ENCODE assay signal across 20 cellular contexts in genomic region chr19:33471111-33471996, GRCh38. TPM values are rescaled to one million over a fixed set of nuclear protein-coding genes. Genes with fewer than 3 reads are reported as not detected.
DNase-seq lines count a peak whose midpoint lies in the region; ATAC-seq and TF ChIP-seq lines count a peak whose summit lies in the region.
"Had no signal": no experiment of that assay in that cellular context is flagged by ENCODE, and none has a peak within 500 bp of the region (broad histone marks: within the 10 kb centered on the region; RNA-seq: fewer than 3 reads in every experiment).

No MANE protein-coding gene starts in this region.

- no peaks in the 10 kb centered on the region for H4K20me1 ChIP-seq in osteoblast (ENCODE audit: insufficient read depth, low read length)

- intact Hi-C loops in cardiac septum (cut with DNase I): no loop called here
- intact Hi-C loops in right cardiac atrium (cut with DNase I): no loop called here
- intact Hi-C loops in body of pancreas (cut with DNase I): no loop called here

- TF ChIP-seq CTCF in coronary artery (IDR thresholded peaks at IDR 0.05): no peak
- no peak for TF ChIP-seq CTCF in osteoblast (IDR thresholded peaks at IDR 0.05; ENCODE audit: extremely low read depth, low read depth, low read length)
- TF ChIP-seq CTCF in body of pancreas (IDR thresholded peaks at IDR 0.05): no peak

- ATAC-seq in right cardiac atrium (no peak), body of pancreas (no peak), HG02763 (IDR thresholded peaks at IDR 0.05; ENCODE audit: unreplicated experiment) (no peak), HG03457 (IDR thresholded peaks at IDR 0.05; ENCODE audit: unreplicated experiment) (no peak)
- ATAC-seq: HCT116, Panc1 had no signal

- DNase-seq in cardiac septum (ENCODE audit: low spot score) (peak; percentile 47), right cardiac atrium (no peak), coronary artery (ENCODE audit: low spot score) (peak; percentile 67), osteoblast (ENCODE audit: insufficient read length, low spot score, missing footprints) (peak; percentile 49), body of pancreas (no peak)
- DNase-seq: CD4-positive, CD25-positive, alpha-beta regulatory T cell; KG1; NCI-H1092 treated with DMSO at 0.1 percent for 48 hours; NCI-H1436 treated with DMSO at 0.1 percent for 48 hours; NCI-H2029 treated with DMSO at 0.1 percent for 48 hours; NCI-H2171; NCI-H345; NCI-H524; NCI-H774; NK-92 treated with Interleukin-12 subunit alpha and Interleukin-12 subunit beta, amount 100 ng/mL, for 24 hours; SIG-M5 had no signal

- no peak overlapping the region for H3K4me2 ChIP-seq in osteoblast (ENCODE audit: insufficient read depth, low read length)

- H2AFZ ChIP-seq in osteoblast (ENCODE audit: low read length): no peak overlapping the region

- H3K4me1 ChIP-seq in right cardiac atrium (ENCODE audit: control insufficient read depth, insufficient read depth, low read length) (no peaks in the 10 kb centered on the region), osteoblast (ENCODE audit: insufficient read depth, low read length) (peaks cover 23% of the 10 kb centered on the region), body of pancreas (no peaks in the 10 kb centered on the region)

- no peaks in the 10 kb centered on the region for H3K27me3 ChIP-seq in right cardiac atrium (ENCODE audit: control insufficient read depth, insufficient read depth)
- H3K27me3 ChIP-seq in osteoblast (ENCODE audit: insufficient read depth, low read length): no peaks in the 10 kb centered on the region
- no peaks in the 10 kb centered on the region for H3K27me3 ChIP-seq in body of pancreas

- H3K27ac ChIP-seq in right cardiac atrium (ENCODE audit: low read length): no peak overlapping the region
- no peak overlapping the region for H3K27ac ChIP-seq in coronary artery
- peak overlapping the region; percentile 45 for H3K27ac ChIP-seq in osteoblast (ENCODE audit: low read depth, low read length)
- no peak overlapping the region for H3K27ac ChIP-seq in body of pancreas

- H3K36me3 ChIP-seq in osteoblast (ENCODE audit: insufficient read depth, low read length): peaks cover 4% of the 10 kb centered on the region
- H3K36me3 ChIP-seq in body of pancreas (replicated peaks in 1 of 2; ENCODE audit: insufficient read depth in 1 of 2, low read depth in 2 of 2): no peaks in the 10 kb centered on the region

- WGBS in right cardiac atrium: 95% methylated on average over 13 of the region's 13 CpGs
- 88 to 89% methylated on average over 12 to 13 of the region's 13 CpGs for WGBS in body of pancreas, 2 donors

- peaks cover 2% of the 10 kb centered on the region for H3K79me2 ChIP-seq in osteoblast (ENCODE audit: insufficient read depth, low read length)

- no peaks in the 10 kb centered on the region for H3K9me3 ChIP-seq in right cardiac atrium (ENCODE audit: control insufficient read depth, low read length)
- H3K9me3 ChIP-seq in osteoblast (ENCODE audit: low read depth, low read length): no peaks in the 10 kb centered on the region
- H3K9me3 ChIP-seq in body of pancreas: no peaks in the 10 kb centered on the region

- no peak for TF ChIP-seq POLR2A in body of pancreas (IDR thresholded peaks at IDR 0.05)

- H3K4me3 ChIP-seq in right cardiac atrium (ENCODE audit: low read length): no peak overlapping the region
- H3K4me3 ChIP-seq in coronary artery: no peak overlapping the region
- no peak overlapping the region for H3K4me3 ChIP-seq in osteoblast (ENCODE audit: insufficient read depth, low read length)
- H3K4me3 ChIP-seq in body of pancreas: no peak overlapping the region

RNA-seq across cellular contexts. Expression of gene PEPD, which starts 50.2 kb away (rescaled TPM):
- total RNA-seq in cardiac septum (30.1 TPM), right cardiac atrium (10 to 100 TPM; 27.7 to 37.5 (median 34.9) TPM), osteoblast (82.8 and 87.9 TPM in 2 replicates), body of pancreas (10 to 100 TPM; 33.2 to 54.7 TPM)
- 30.1 TPM for polyA plus RNA-seq in right cardiac atrium

Comparison
In these comparisons a context has a peak if more than half of its experiments do, and no peak if none do; other contexts are left out.
1. DNase-seq: peak in cardiac septum (single experiment), coronary artery (single experiment) and osteoblast (single experiment); none in right cardiac atrium (0 of 3) and body of pancreas (0 of 4).